10 cellular contexts compared by ENCODE assay signal in genomic region chr18:74281639-74282358, GRCh38. TPM values are rescaled to one million over a fixed set of nuclear protein-coding genes. Genes with fewer than 3 reads are reported as not detected.
DNase-seq lines count a peak whose midpoint lies in the region; ATAC-seq and TF ChIP-seq lines count a peak whose summit lies in the region.
"Had no signal": no experiment of that assay in that cellular context is flagged by ENCODE, and none has a peak within 500 bp of the region (broad histone marks: within the 10 kb centered on the region; RNA-seq: fewer than 3 reads in every experiment).

No MANE protein-coding gene starts in this region.

- no peaks in the 10 kb centered on the region for H3K36me3 ChIP-seq in left ventricle myocardium inferior

- no peaks in the 10 kb centered on the region for H3K9me3 ChIP-seq in left ventricle myocardium inferior (replicated peaks)

- peak overlapping the region; percentile 90 for H3K27ac ChIP-seq in left ventricle myocardium inferior (replicated peaks)

- no peak for ATAC-seq in HG02870 (IDR thresholded peaks at IDR 0.05; ENCODE audit: unreplicated experiment)

- DNase-seq in GM10266 (ENCODE audit: extremely low spot score) (peak; percentile 8), SW480 (ENCODE audit: low spot score) (peak; percentile 8), left ventricle myocardium inferior (no peak), renal cortical epithelial cell (ENCODE audit: low read depth) (peak; percentile 62), SKM-1 (lab: John Stamatoyannopoulos, UW; ENCODE audit: unreplicated experiment) (no peak), hypothalamus (lab: John Stamatoyannopoulos, UW) (no peak), NCI-H510A treated with DMSO at 0.1 percent for 48 hours (lab: John Stamatoyannopoulos, UW) (no peak)
- DNase-seq: central memory CD4-positive, alpha-beta T cell; left cardiac atrium had no signal

- no peaks in the 10 kb centered on the region for H3K27me3 ChIP-seq in left ventricle myocardium inferior (ENCODE audit: low read depth)

- TF ChIP-seq CTCF in GM10266 (IDR thresholded peaks at IDR 0.05; ENCODE audit: control insufficient read depth, insufficient read depth, low read depth, missing control alignments) (no peak), left ventricle myocardium inferior (IDR thresholded peaks at IDR 0.05; ENCODE audit: borderline replicate concordance) (no peak)

- intact Hi-C loops in left ventricle myocardium inferior (cut with micrococcal nuclease) = no loop called here

- peaks cover 88% of the 10 kb centered on the region for H3K4me1 ChIP-seq in left ventricle myocardium inferior

- no peak overlapping the region for H3K4me3 ChIP-seq in left ventricle myocardium inferior

RNA-seq across cellular contexts. Expression of gene CYB5A, which starts 10.0 kb away (rescaled TPM):
- total RNA-seq in left ventricle myocardium inferior (105 TPM), renal cortical epithelial cell (163 and 256 TPM in 2 replicates)

RNA-seq across cellular contexts. Expression of gene C18orf63, which starts 33.8 kb away (rescaled TPM):
- total RNA-seq in left ventricle myocardium inferior = not detected
- total RNA-seq in renal cortical epithelial cell = not detected in 2 replicates
- total RNA-seq: left cardiac atrium had no signal

Comparison
In these comparisons a context has a peak if more than half of its experiments do, and no peak if none do; other contexts are left out.
1. DNase-seq: peak in GM10266 (single experiment), SW480 (single experiment) and renal cortical epithelial cell (single experiment); none in left ventricle myocardium inferior (single experiment), SKM-1 (single experiment), hypothalamus (0 of 51) and NCI-H510A treated with DMSO at 0.1 percent for 48 hours (single experiment).